ENCODE assay signal across 8 cellular contexts in the genomic region with DNA sequence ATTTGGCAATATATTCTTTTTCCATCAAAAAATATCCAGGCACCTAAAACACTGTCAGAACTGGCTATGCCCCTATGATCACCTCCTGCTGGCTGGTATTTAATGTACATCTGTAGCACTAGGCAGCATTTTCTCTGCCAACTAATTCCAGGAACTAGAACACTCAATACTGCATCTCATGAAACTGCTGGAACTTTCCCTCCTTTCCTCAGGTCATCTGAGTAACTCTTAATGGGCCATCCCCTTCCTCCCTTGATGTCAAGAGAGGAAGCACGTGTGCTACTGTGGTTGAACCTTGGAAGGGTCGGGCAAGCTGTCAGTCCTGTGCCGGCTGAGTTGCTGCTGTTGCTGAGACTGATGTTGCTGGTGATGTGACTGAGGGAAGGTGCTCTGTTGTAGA. TPM values are rescaled to one million over a fixed set of nuclear protein-coding genes. Genes with fewer than 3 reads are reported as not detected.
DNase-seq lines count a peak whose midpoint lies in the region; ATAC-seq and TF ChIP-seq lines count a peak whose summit lies in the region.

No MANE protein-coding gene starts in this region.

- H3K36me3 Mint-ChIP-seq in T-helper 17 cell (ENCODE audit: low read depth): peaks cover under 1% of the 10 kb centered on the region

- H3K27me3 ChIP-seq in GM06990 (replicated peaks; ENCODE audit: control insufficient read depth, insufficient read depth, low read length) (no peaks in the 10 kb centered on the region), subcutaneous abdominal adipose tissue (ENCODE audit: control insufficient read depth in 5 of 5, insufficient read depth in 4 of 5, low read length in 5 of 5) (no peaks in the 10 kb centered on the region)

- DNase-seq in GM06990 (ENCODE audit: extremely low read depth, insufficient read length) (peak; percentile 5), T-helper 17 cell (no peak), fibroblast of pulmonary artery (ENCODE audit: low read depth) (peak; percentile 59), NCI-H510A treated with DMSO at 0.1 percent for 48 hours (lab: John Stamatoyannopoulos, UW) (no peak), NCI-H1092 treated with DMSO at 0.1 percent for 48 hours (lab: John Stamatoyannopoulos, UW) (no peak), glomerular visceral epithelial cell (ENCODE audit: extremely low spot score) (no peak)

- H3K9ac ChIP-seq in subcutaneous abdominal adipose tissue (ENCODE audit: low read length in 5 of 5): peak overlapping the region in 1 of 5 donors; percentile 38

- H3K27me3 Mint-ChIP-seq in T-helper 17 cell: no peaks in the 10 kb centered on the region

- H3K36me3 ChIP-seq in GM06990 (ENCODE audit: control insufficient read depth, insufficient read depth, low read length): peaks cover 2% of the 10 kb centered on the region
- peaks cover 24 to 67% (median 49%) of the 10 kb centered on the region in 5 donors for H3K36me3 ChIP-seq in subcutaneous abdominal adipose tissue (ENCODE audit: control insufficient read depth in 5 of 5, insufficient read depth in 5 of 5, low read length in 5 of 5)

- TF ChIP-seq CTCF in GM06990 (IDR thresholded peaks at IDR 0.05; ENCODE audit: insufficient read depth, low read length, poor library complexity, severe bottlenecking) (peak; percentile 16), fibroblast of pulmonary artery (IDR thresholded peaks at IDR 0.05; ENCODE audit: low read length, missing control alignments) (peak; percentile 45)

- peak overlapping the region; percentile 70 for H3K27ac Mint-ChIP-seq in T-helper 17 cell

- peaks cover 9% of the 10 kb centered on the region for H3K4me1 Mint-ChIP-seq in T-helper 17 cell

- H3K4me3 Mint-ChIP-seq in T-helper 17 cell: no peak overlapping the region

- H3K9me3 ChIP-seq in T-helper 17 cell (ENCODE audit: control insufficient read depth, low read length, poor library complexity, severe bottlenecking): no peaks in the 10 kb centered on the region
- H3K9me3 ChIP-seq in subcutaneous abdominal adipose tissue (ENCODE audit: control insufficient read depth in 5 of 5, low read length in 5 of 5): no peaks in the 10 kb centered on the region

- ATAC-seq in GM21737 (IDR thresholded peaks at IDR 0.05; ENCODE audit: unreplicated experiment) (peak; percentile 66), T-helper 17 cell (peak; percentile 75)

- peak overlapping the region; percentile 19 for H3K27ac ChIP-seq in subcutaneous abdominal adipose tissue (ENCODE audit: low read depth, low read length)

- no peaks in the 10 kb centered on the region for H3K4me1 ChIP-seq in subcutaneous abdominal adipose tissue (ENCODE audit: control insufficient read depth in 5 of 5, insufficient read depth in 5 of 5, low read length in 5 of 5)

- no peak overlapping the region for H3K4me3 ChIP-seq in GM06990 (replicated peaks; ENCODE audit: low read depth, low read length)
- no peak overlapping the region for H3K4me3 ChIP-seq in fibroblast of pulmonary artery (replicated peaks; ENCODE audit: low read depth, low read length)
- H3K4me3 ChIP-seq in subcutaneous abdominal adipose tissue (ENCODE audit: low read depth in 1 of 5, low read length in 5 of 5): no peak overlapping the region

RNA-seq across cellular contexts. Expression of gene TMEM165, which starts 39.4 kb away (rescaled TPM):
- 10 to 100 TPM; 49.7 to 58.8 TPM for total RNA-seq in T-helper 17 cell

Comparison
In these comparisons a context has a peak if more than half of its experiments do, and no peak if none do; other contexts are left out.
1. DNase-seq: peak in GM06990 (single experiment) and fibroblast of pulmonary artery (single experiment); none in T-helper 17 cell (0 of 3), NCI-H510A treated with DMSO at 0.1 percent for 48 hours (single experiment), NCI-H1092 treated with DMSO at 0.1 percent for 48 hours (single experiment) and glomerular visceral epithelial cell (single experiment).